In the genomic region with DNA sequence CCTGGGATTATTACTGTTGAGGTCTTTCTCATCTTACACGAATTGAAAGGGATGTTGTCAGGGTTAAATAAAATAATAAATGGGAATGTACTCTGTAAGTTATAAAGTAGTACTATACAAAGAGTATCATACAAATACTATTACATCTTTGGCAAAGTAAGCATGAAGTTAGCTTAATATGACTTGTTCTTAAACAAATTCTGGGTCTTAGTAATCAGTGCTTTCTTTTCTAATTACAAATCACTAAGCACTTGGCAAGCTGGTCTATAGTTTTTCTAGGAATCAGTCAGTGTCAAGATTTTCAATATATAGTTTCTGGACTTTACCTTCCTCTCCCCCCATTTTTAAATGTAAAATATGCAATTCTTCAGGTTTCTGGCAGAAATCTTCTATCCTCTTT, we compare ENCODE assay signal across 13 cellular contexts. TPM values are rescaled to one million over a fixed set of nuclear protein-coding genes. Genes with fewer than 3 reads are reported as not detected.
DNase-seq lines count a peak whose midpoint lies in the region; ATAC-seq and TF ChIP-seq lines count a peak whose summit lies in the region.
"Had no signal": no experiment of that assay in that cellular context is flagged by ENCODE, and none has a peak within 500 bp of the region (broad histone marks: within the 10 kb centered on the region; RNA-seq: fewer than 3 reads in every experiment).

No MANE protein-coding gene starts in this region.

- no peaks in the 10 kb centered on the region for H3K27me3 ChIP-seq in Panc1 (ENCODE audit: control insufficient read depth, insufficient read depth, low read length)

- TF ChIP-seq CTCF in Panc1 (IDR thresholded peaks at IDR 0.05) = no peak

- peak overlapping the region; percentile 55; the same call in 1 of the 2 replicates for H3K27ac ChIP-seq in Panc1 (ENCODE audit: low read length)
- H3K27ac ChIP-seq: 22Rv1 had no signal

- no peak for DNase-seq in activated CD4-positive, CD25-positive, alpha-beta regulatory T cell treated with anti-CD3 and anti-CD28 coated beads, Interleukin-2, amount 50 U/mL, for 72 hours
- no peak for DNase-seq in activated naive CD4-positive, alpha-beta T cell treated with anti-CD3 and anti-CD28 coated beads, Interleukin-2, amount 50 U/mL, for 72 hours (ENCODE audit: low spot score in 2 of 2)
- DNase-seq in activated naive CD4-positive, alpha-beta T cell treated with anti-CD3 and anti-CD28 coated beads, Interleukin-2, amount 50 U/mL, for 16 hours = no peak
- DNase-seq in Panc1 (ENCODE audit: low read depth, low spot score) (no peak), C1 segment of cervical spinal cord (lab: John Stamatoyannopoulos, UW) (no peak)
- no peak for DNase-seq in stimulated activated effector memory CD8-positive, alpha-beta T cell treated with anti-CD3 and anti-CD28 coated beads, Interleukin-12 subunit alpha, Interleukin-12 subunit beta, amount 100 ng/mL, for 72 hours (ENCODE audit: low spot score in 2 of 2)
- DNase-seq: CD4-positive, CD25-positive, alpha-beta regulatory T cell; DMS 273 treated with DMSO at 0.1 percent for 48 hours; H7 had no signal

- no peaks in the 10 kb centered on the region for H3K9me3 ChIP-seq in Panc1 (ENCODE audit: control insufficient read depth, insufficient read depth, low read depth, low read length)

- intact Hi-C loops in Panc1 (cut with micrococcal nuclease; ENCODE audit: unreplicated experiment) = no loop called here

- no peak overlapping the region for H3K4me3 ChIP-seq in Panc1 (ENCODE audit: low read depth in 2 of 2, low read length in 2 of 2)
- H3K4me3 ChIP-seq: GM23338 had no signal

- ATAC-seq in activated CD4-positive, CD25-positive, alpha-beta regulatory T cell treated with anti-CD3 and anti-CD28 coated beads, Interleukin-2, amount 50 U/mL, for 24 hours = peak; percentile 34 to 66
- ATAC-seq in activated naive CD4-positive, alpha-beta T cell treated with anti-CD3 and anti-CD28 coated beads, Interleukin-2, amount 50 U/mL, for 72 hours = peak; percentile 30 to 72
- ATAC-seq in Panc1 (no peak), GM21528 (IDR thresholded peaks at IDR 0.05; ENCODE audit: low FRiP score, unreplicated experiment) (no peak)
- peak; percentile 79 for ATAC-seq in stimulated activated effector memory CD8-positive, alpha-beta T cell treated with anti-CD3 and anti-CD28 coated beads, Interleukin-12 subunit alpha, Interleukin-12 subunit beta, amount 100 ng/mL, for 72 hours
- ATAC-seq: GM23338 had no signal

- no peak overlapping the region for H3K27ac Mint-ChIP-seq in activated naive CD4-positive, alpha-beta T cell treated with anti-CD3 and anti-CD28 coated beads, Interleukin-2, amount 50 U/mL, for 72 hours
- no peak overlapping the region for H3K27ac Mint-ChIP-seq in stimulated activated effector memory CD8-positive, alpha-beta T cell treated with anti-CD3 and anti-CD28 coated beads, Interleukin-12 subunit alpha, Interleukin-12 subunit beta, amount 100 ng/mL, for 72 hours
- H3K27ac Mint-ChIP-seq: CD4-positive, CD25-positive, alpha-beta regulatory T cell; GM23338 had no signal

- peaks cover 0 to 4% of the 10 kb centered on the region in 2 donors for H3K9me3 Mint-ChIP-seq in activated naive CD4-positive, alpha-beta T cell treated with anti-CD3 and anti-CD28 coated beads, Interleukin-2, amount 50 U/mL, for 72 hours
- peaks cover 3% of the 10 kb centered on the region for H3K9me3 Mint-ChIP-seq in stimulated activated effector memory CD8-positive, alpha-beta T cell treated with anti-CD3 and anti-CD28 coated beads, Interleukin-12 subunit alpha, Interleukin-12 subunit beta, amount 100 ng/mL, for 72 hours
- H3K9me3 Mint-ChIP-seq: GM23338 had no signal

- peaks cover 59% of the 10 kb centered on the region for H3K4me1 ChIP-seq in Panc1 (ENCODE audit: control insufficient read depth, insufficient read depth, low read length)

- no peak overlapping the region for H3K4me3 Mint-ChIP-seq in stimulated activated effector memory CD8-positive, alpha-beta T cell treated with anti-CD3 and anti-CD28 coated beads, Interleukin-12 subunit alpha, Interleukin-12 subunit beta, amount 100 ng/mL, for 72 hours
- H3K4me3 Mint-ChIP-seq: CD4-positive, CD25-positive, alpha-beta regulatory T cell; GM23338 had no signal

- POLR2A ChIA-PET in Panc1 (lab: Charles Lee) = no interaction called here

- peaks cover 6 to 11% of the 10 kb centered on the region in 2 donors for H3K36me3 Mint-ChIP-seq in activated naive CD4-positive, alpha-beta T cell treated with anti-CD3 and anti-CD28 coated beads, Interleukin-2, amount 50 U/mL, for 72 hours
- peaks cover 24% of the 10 kb centered on the region for H3K36me3 Mint-ChIP-seq in stimulated activated effector memory CD8-positive, alpha-beta T cell treated with anti-CD3 and anti-CD28 coated beads, Interleukin-12 subunit alpha, Interleukin-12 subunit beta, amount 100 ng/mL, for 72 hours

- H3K4me1 Mint-ChIP-seq in stimulated activated effector memory CD8-positive, alpha-beta T cell treated with anti-CD3 and anti-CD28 coated beads, Interleukin-12 subunit alpha, Interleukin-12 subunit beta, amount 100 ng/mL, for 72 hours = peaks cover 29% of the 10 kb centered on the region
- H3K4me1 Mint-ChIP-seq: GM23338 had no signal

- no TSS peak for BruUV-seq in Panc1 (replicated peaks; lab: Mats Ljungman, UMichigan)

- no peaks in the 10 kb centered on the region for H3K36me3 ChIP-seq in Panc1 (ENCODE audit: control insufficient read depth, insufficient read depth, low read length)

- in situ Hi-C loops in Panc1 (cut with HindIII; ENCODE audit: low pct_unique_long_range_greater_than_20kb, low sequenced_read_pairs) = no loop called here

- CTCF ChIA-PET in Panc1 (lab: Charles Lee) = interaction anchor here (0.6 kb wide), 1 partner anchor 46 kb away, joined by 3 read pairs; no protein-coding TSS in a partner anchor

RNA-seq across cellular contexts. Expression of a gene that starts 6.9 kb away (rescaled TPM):
- total RNA-seq in activated naive CD4-positive, alpha-beta T cell treated with anti-CD3 and anti-CD28 coated beads, Interleukin-2, amount 50 U/mL, for 72 hours = 10 to 100 TPM; 33.5 to 73.0 TPM
- total RNA-seq in Panc1 (2021; ENCODE audit: unreplicated experiment) = 75.2 TPM
- polyA plus RNA-seq in Panc1 (2012; ENCODE audit: insufficient read length) = 19.4 TPM

Comparison
In these comparisons a context has a peak if more than half of its experiments do, and no peak if none do; other contexts are left out.
1. ATAC-seq: peak in activated CD4-positive, CD25-positive, alpha-beta regulatory T cell treated with anti-CD3 and anti-CD28 coated beads, Interleukin-2, amount 50 U/mL, for 24 hours (2 of 2), activated naive CD4-positive, alpha-beta T cell treated with anti-CD3 and anti-CD28 coated beads, Interleukin-2, amount 50 U/mL, for 72 hours (2 of 2) and stimulated activated effector memory CD8-positive, alpha-beta T cell treated with anti-CD3 and anti-CD28 coated beads, Interleukin-12 subunit alpha, Interleukin-12 subunit beta, amount 100 ng/mL, for 72 hours (single experiment); none in Panc1 (single experiment) and GM21528 (single experiment).